In genomic region chr2:173218331-173219056, GRCh38 we compare ENCODE assay signal across 10 cellular contexts.
DNase-seq lines count a peak whose midpoint lies in the region; ATAC-seq, FAIRE-seq and TF ChIP-seq lines count a peak whose summit lies in the region.
"Had no signal": no experiment of that assay in that cellular context is flagged by ENCODE, and none has a peak within 500 bp of the region (broad histone marks: within the 10 kb centered on the region; RNA-seq: fewer than 3 reads in every experiment).

No MANE protein-coding gene starts in this region.

- no peaks in the 10 kb centered on the region for H3K9me3 ChIP-seq in heart left ventricle
- H3K9me3 ChIP-seq in pancreas = no peaks in the 10 kb centered on the region

- H3K36me3 ChIP-seq in GM23338 (ENCODE audit: insufficient read depth) = no peaks in the 10 kb centered on the region
- H3K36me3 ChIP-seq in heart left ventricle = peaks cover 0 to 24% (median 10%) of the 10 kb centered on the region in 9 donors
- no peaks in the 10 kb centered on the region for H3K36me3 ChIP-seq in pancreas

- peaks cover 23% of the 10 kb centered on the region for H3K4me1 Mint-ChIP-seq in GM23338
- H3K4me1 Mint-ChIP-seq in WTC11 = peaks cover 20% of the 10 kb centered on the region
- H3K4me1 Mint-ChIP-seq: stimulated activated memory B cell treated with anti-CD40 and anti-IgM and Interleukin-4, amounts not matched to agents 10 μg/mL and 1 μg/mL and 100 μg/mL, for 72 hours had no signal

- DNase-seq in GM23338 (ENCODE audit: low spot score) (peak; percentile 50), WTC11 (ENCODE audit: low spot score) (no peak), heart left ventricle (peak in 2 of 5 donors; percentile 32 to 42), pancreas (no peak), RCC 7860 (ENCODE audit: low spot score) (no peak), A172 (ENCODE audit: low spot score) (no peak), RPMI8226 (no peak), superior temporal gyrus (ENCODE audit: extremely low spot score) (no peak)
- DNase-seq: NCI-H187 had no signal

- H3K27me3 Mint-ChIP-seq in GM23338 (ENCODE audit: insufficient read depth, low read depth, poor library complexity) = peaks cover 2% of the 10 kb centered on the region
- H3K27me3 Mint-ChIP-seq in WTC11 (ENCODE audit: low read depth) = no peaks in the 10 kb centered on the region
- H3K27me3 Mint-ChIP-seq: stimulated activated memory B cell treated with anti-CD40 and anti-IgM and Interleukin-4, amounts not matched to agents 10 μg/mL and 1 μg/mL and 100 μg/mL, for 72 hours had no signal

- H3K27ac ChIP-seq in GM23338 (ENCODE audit: low read depth) = no peak overlapping the region
- H3K27ac ChIP-seq in heart left ventricle = peak overlapping the region in 11 of 12 donors; percentile 9 to 79 (median 38)
- peak overlapping the region in 2 of 4 donors; percentile 25 to 30 for H3K27ac ChIP-seq in pancreas

- no peaks in the 10 kb centered on the region for H3K27me3 ChIP-seq in GM23338 (ENCODE audit: insufficient read depth)
- no peaks in the 10 kb centered on the region for H3K27me3 ChIP-seq in heart left ventricle
- H3K27me3 ChIP-seq in pancreas = no peaks in the 10 kb centered on the region

- H3K9me2 ChIP-seq in GM23338 (ENCODE audit: insufficient read depth) = no peaks in the 10 kb centered on the region

- H3K4me1 ChIP-seq in GM23338 (ENCODE audit: insufficient read depth) (peaks cover 21% of the 10 kb centered on the region), heart left ventricle (peaks cover 0 to 37% (median 17%) of the 10 kb centered on the region in 12 donors), pancreas (peaks cover 7 to 25% (median 10%) of the 10 kb centered on the region in 3 donors)

- H3K79me2 ChIP-seq in GM23338 (replicated peaks; ENCODE audit: insufficient read depth) = no peaks in the 10 kb centered on the region

- H3K36me3 Mint-ChIP-seq in GM23338 (ENCODE audit: low read depth) (no peaks in the 10 kb centered on the region), WTC11 (no peaks in the 10 kb centered on the region)

- H3K4me3 ChIP-seq in GM23338 (no peak overlapping the region), heart left ventricle (peak overlapping the region in 1 of 12 donors; percentile 7), pancreas (no peak overlapping the region)

- no peak for TF ChIP-seq POLR2A in heart left ventricle (IDR thresholded peaks at IDR 0.05)

- no peak overlapping the region for H3K4me3 Mint-ChIP-seq in GM23338
- H3K4me3 Mint-ChIP-seq in WTC11 = no peak overlapping the region
- H3K4me3 Mint-ChIP-seq: stimulated activated memory B cell treated with anti-CD40 and anti-IgM and Interleukin-4, amounts not matched to agents 10 μg/mL and 1 μg/mL and 100 μg/mL, for 72 hours had no signal

- H3K27ac Mint-ChIP-seq in GM23338 (peak overlapping the region; percentile 41), WTC11 (peak overlapping the region; percentile 40)
- H3K27ac Mint-ChIP-seq: stimulated activated memory B cell treated with anti-CD40 and anti-IgM and Interleukin-4, amounts not matched to agents 10 μg/mL and 1 μg/mL and 100 μg/mL, for 72 hours had no signal

- no peaks in the 10 kb centered on the region for H3K9me3 Mint-ChIP-seq in GM23338
- H3K9me3 Mint-ChIP-seq in WTC11 = no peaks in the 10 kb centered on the region
- H3K9me3 Mint-ChIP-seq: stimulated activated memory B cell treated with anti-CD40 and anti-IgM and Interleukin-4, amounts not matched to agents 10 μg/mL and 1 μg/mL and 100 μg/mL, for 72 hours had no signal

- no peak for TF ChIP-seq CTCF in GM23338 (conservative IDR thresholded peaks at IDR 0.05; ENCODE audit: low read depth in 2 of 2)
- TF ChIP-seq CTCF in WTC11 (IDR thresholded peaks at IDR 0.05) = no peak
- no peak for TF ChIP-seq CTCF in heart left ventricle (IDR thresholded peaks at IDR 0.05)
- TF ChIP-seq CTCF in pancreas (IDR thresholded peaks at IDR 0.05) = no peak

- POLR2A ChIA-PET in WTC11 (lab: Charles Lee) = interaction anchor here (0.6 kb wide), 1 partner anchor 71 kb away, joined by 4 read pairs; no protein-coding TSS in a partner anchor

- no peaks in the 10 kb centered on the region for H3F3A ChIP-seq in GM23338 (replicated peaks; ENCODE audit: low read depth)

- WGBS in heart left ventricle, 4 donors = 27 to 32% (median 30%) methylated on average over 6 of the region's 6 CpGs
- 19 to 26% methylated on average over 6 of the region's 6 CpGs for WGBS in pancreas, 2 donors

- H4K20me1 ChIP-seq in GM23338 (replicated peaks; ENCODE audit: insufficient read depth) = no peaks in the 10 kb centered on the region

- peak overlapping the region; percentile 7; the same call in 1 of the 2 replicates for H2AFZ ChIP-seq in GM23338

- intact Hi-C loops in heart left ventricle (cut with DNase I) = loop anchor here in 5 of 10 donors (2.0 to 10.0 kb wide), 4 partner anchors 192 to 1126 kb away; no protein-coding TSS in a partner anchor
- intact Hi-C loops in pancreas (cut with DNase I) = loop anchor here in 2 of 3 donors (5.0 to 10.0 kb wide), 2 partner anchors 191 to 194 kb away; no protein-coding TSS in a partner anchor

- FAIRE-seq in pancreas (lab: Jason Lieb, UNC) (no peak), RCC 7860 (lab: Jason Lieb, UNC) (no peak)

- no peak overlapping the region; the same call in 1 of the 2 replicates for H3K4me2 ChIP-seq in GM23338

- CTCF ChIA-PET in WTC11 (lab: Charles Lee) = interaction anchor here (1.0 to 3.2 kb wide), 7 partner anchors 8 to 191 kb away, joined by 3 to 12 read pairs (median 5); no protein-coding TSS in a partner anchor

- peak; percentile 93 for ATAC-seq in GM23338
- ATAC-seq in WTC11 = peak; percentile 93
- ATAC-seq in heart left ventricle = peak; percentile 63 to 82 (median 70)
- peak; percentile 55 to 73 (median 64) for ATAC-seq in pancreas
- ATAC-seq: stimulated activated memory B cell treated with anti-CD40 and anti-IgM and Interleukin-4, amounts not matched to agents 10 μg/mL and 1 μg/mL and 100 μg/mL, for 72 hours had no signal

TF ChIP-seq in WTC11, 78 proteins besides CTCF, POLR2A, EP300 and RAD21 (continues in another document):
- TF ChIP-seq FOXK1 (CRISPR knock-in tag; IDR thresholded peaks at IDR 0.05) (no peak), ZNF416 (CRISPR knock-in tag; IDR thresholded peaks at IDR 0.05) (no peak), ERG (CRISPR knock-in tag; IDR thresholded peaks at IDR 0.05) (no peak), NR1H2 (CRISPR knock-in tag; IDR thresholded peaks at IDR 0.05) (no peak)
- TF ChIP-seq, protein P1, sequence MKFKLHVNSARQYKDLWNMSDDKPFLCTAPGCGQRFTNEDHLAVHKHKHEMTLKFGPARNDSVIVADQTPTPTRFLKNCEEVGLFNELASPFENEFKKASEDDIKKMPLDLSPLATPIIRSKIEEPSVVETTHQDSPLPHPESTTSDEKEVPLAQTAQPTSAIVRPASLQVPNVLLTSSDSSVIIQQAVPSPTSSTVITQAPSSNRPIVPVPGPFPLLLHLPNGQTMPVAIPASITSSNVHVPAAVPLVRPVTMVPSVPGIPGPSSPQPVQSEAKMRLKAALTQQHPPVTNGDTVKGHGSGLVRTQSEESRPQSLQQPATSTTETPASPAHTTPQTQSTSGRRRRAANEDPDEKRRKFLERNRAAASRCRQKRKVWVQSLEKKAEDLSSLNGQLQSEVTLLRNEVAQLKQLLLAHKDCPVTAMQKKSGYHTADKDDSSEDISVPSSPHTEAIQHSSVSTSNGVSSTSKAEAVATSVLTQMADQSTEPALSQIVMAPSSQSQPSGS (CRISPR knock-in tag; IDR thresholded peaks at IDR 0.05; ENCODE audit: borderline replicate concordance, low read depth) = no peak
- TF ChIP-seq, protein P2, sequence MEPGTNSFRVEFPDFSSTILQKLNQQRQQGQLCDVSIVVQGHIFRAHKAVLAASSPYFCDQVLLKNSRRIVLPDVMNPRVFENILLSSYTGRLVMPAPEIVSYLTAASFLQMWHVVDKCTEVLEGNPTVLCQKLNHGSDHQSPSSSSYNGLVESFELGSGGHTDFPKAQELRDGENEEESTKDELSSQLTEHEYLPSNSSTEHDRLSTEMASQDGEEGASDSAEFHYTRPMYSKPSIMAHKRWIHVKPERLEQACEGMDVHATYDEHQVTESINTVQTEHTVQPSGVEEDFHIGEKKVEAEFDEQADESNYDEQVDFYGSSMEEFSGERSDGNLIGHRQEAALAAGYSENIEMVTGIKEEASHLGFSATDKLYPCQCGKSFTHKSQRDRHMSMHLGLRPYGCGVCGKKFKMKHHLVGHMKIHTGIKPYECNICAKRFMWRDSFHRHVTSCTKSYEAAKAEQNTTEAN (CRISPR knock-in tag; IDR thresholded peaks at IDR 0.05) = no peak
- TF ChIP-seq, protein P3, sequence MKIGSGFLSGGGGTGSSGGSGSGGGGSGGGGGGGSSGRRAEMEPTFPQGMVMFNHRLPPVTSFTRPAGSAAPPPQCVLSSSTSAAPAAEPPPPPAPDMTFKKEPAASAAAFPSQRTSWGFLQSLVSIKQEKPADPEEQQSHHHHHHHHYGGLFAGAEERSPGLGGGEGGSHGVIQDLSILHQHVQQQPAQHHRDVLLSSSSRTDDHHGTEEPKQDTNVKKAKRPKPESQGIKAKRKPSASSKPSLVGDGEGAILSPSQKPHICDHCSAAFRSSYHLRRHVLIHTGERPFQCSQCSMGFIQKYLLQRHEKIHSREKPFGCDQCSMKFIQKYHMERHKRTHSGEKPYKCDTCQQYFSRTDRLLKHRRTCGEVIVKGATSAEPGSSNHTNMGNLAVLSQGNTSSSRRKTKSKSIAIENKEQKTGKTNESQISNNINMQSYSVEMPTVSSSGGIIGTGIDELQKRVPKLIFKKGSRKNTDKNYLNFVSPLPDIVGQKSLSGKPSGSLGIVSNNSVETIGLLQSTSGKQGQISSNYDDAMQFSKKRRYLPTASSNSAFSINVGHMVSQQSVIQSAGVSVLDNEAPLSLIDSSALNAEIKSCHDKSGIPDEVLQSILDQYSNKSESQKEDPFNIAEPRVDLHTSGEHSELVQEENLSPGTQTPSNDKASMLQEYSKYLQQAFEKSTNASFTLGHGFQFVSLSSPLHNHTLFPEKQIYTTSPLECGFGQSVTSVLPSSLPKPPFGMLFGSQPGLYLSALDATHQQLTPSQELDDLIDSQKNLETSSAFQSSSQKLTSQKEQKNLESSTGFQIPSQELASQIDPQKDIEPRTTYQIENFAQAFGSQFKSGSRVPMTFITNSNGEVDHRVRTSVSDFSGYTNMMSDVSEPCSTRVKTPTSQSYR (CRISPR knock-in tag; IDR thresholded peaks at IDR 0.05) = no peak
